In genomic region chr6:32895006-32895345, GRCh38 we compare ENCODE assay signal across 8 cellular contexts.
DNase-seq lines count a peak whose midpoint lies in the region; ATAC-seq and TF ChIP-seq lines count a peak whose summit lies in the region.

No MANE protein-coding gene starts in this region.

- H3K4me1 ChIP-seq in mucosa of rectum (ENCODE audit: control insufficient read depth in 2 of 2, insufficient read depth in 2 of 2, low read length in 2 of 2): peaks cover 10 to 12% of the 10 kb centered on the region in 2 donors

- DNase-seq in HL-60 (ENCODE audit: low read depth in 1 of 2, low spot score in 1 of 2) (no peak), kidney tubule cell (ENCODE audit: low spot score) (no peak)
- DNase-seq in activated CD4-positive, alpha-beta T cell treated with anti-CD3 and anti-CD28 coated beads for 1 hour: no peak
- no peak for DNase-seq in stimulated activated CD4-positive, alpha-beta T cell treated with anti-CD3 and anti-CD28 coated beads, Interleukin-2, amount 100 ng/mL, for 24 hours

- TF ChIP-seq CTCF in HL-60 (IDR thresholded peaks at IDR 0.05; ENCODE audit: insufficient read depth, low read length): no peak

- ATAC-seq in GM18498 (IDR thresholded peaks at IDR 0.05; ENCODE audit: unreplicated experiment): peak; percentile 11
- ATAC-seq in HG03159 (IDR thresholded peaks at IDR 0.05; ENCODE audit: unreplicated experiment): no peak

- no peaks in the 10 kb centered on the region for H3K27me3 ChIP-seq in HL-60 (ENCODE audit: insufficient read depth, poor library complexity, severe bottlenecking)
- H3K27me3 ChIP-seq in mucosa of rectum (ENCODE audit: control insufficient read depth in 2 of 2, insufficient read depth in 2 of 2, low read length in 2 of 2): no peaks in the 10 kb centered on the region

- H3K9ac ChIP-seq in mucosa of rectum (ENCODE audit: low read depth in 1 of 2, low read length in 2 of 2): peak overlapping the region; percentile 88 to 99

- H3K36me3 ChIP-seq in mucosa of rectum (ENCODE audit: control insufficient read depth in 2 of 2, insufficient read depth in 2 of 2, low read length in 2 of 2): no peaks in the 10 kb centered on the region

- H3K9me3 ChIP-seq in mucosa of rectum (ENCODE audit: control insufficient read depth in 2 of 2, low read length in 2 of 2): no peaks in the 10 kb centered on the region

- H3K4me3 ChIP-seq in HL-60 (replicated peaks; ENCODE audit: insufficient read depth, low read length) (peak overlapping the region; percentile 86), mucosa of rectum (ENCODE audit: low read length in 2 of 2) (peak overlapping the region; percentile 84 to 95)

- H3K27ac ChIP-seq in HL-60 (replicated peaks) (peak overlapping the region; percentile 75), cingulate gyrus (ENCODE audit: low read depth, low read length) (peak overlapping the region; percentile 71), mucosa of rectum (ENCODE audit: low read depth in 2 of 2, low read length in 2 of 2) (peak overlapping the region; percentile 95 to 96)
